ENCODE assay signal across 11 cellular contexts in the genomic region with DNA sequence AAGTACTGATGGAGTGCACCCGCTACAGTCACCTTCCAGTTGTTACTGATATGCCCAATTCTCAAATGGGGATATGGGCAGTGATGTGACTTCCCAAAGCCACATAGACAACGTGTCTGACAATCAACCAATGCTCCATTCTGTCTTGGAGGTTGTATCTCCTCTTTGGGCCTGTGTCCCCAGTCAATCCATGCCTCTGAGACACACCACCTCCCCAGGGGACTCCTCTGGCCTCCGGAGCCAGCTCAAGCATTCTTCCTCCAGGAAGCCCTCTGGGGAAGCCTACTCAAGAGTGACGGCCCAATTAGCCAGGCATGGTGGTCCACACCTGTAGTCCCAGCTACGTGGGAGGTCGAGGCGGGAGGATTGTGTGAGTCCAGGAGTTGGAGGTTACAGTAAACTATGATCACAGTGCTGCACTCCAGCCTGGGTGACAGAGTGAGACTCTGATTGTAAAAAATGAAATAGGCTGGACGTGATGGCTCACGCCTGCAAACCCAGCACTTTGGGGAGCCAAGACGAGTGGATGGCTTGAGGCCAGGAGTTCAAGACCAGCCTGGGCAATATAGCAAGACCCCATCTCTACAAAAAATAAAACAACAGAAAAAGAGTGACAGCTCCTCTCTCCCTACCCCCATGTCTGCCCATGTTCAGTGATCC. TPM values are rescaled to one million over a fixed set of nuclear protein-coding genes. Genes with fewer than 3 reads are reported as not detected.
DNase-seq lines count a peak whose midpoint lies in the region; ATAC-seq and TF ChIP-seq lines count a peak whose summit lies in the region.
"Had no signal": no experiment of that assay in that cellular context is flagged by ENCODE, and none has a peak within 500 bp of the region (broad histone marks: within the 10 kb centered on the region; RNA-seq: fewer than 3 reads in every experiment).

No MANE protein-coding gene starts in this region.

- intact Hi-C loops in sigmoid colon (cut with DNase I): no loop called here

- H3K36me3 ChIP-seq in sigmoid colon: peaks cover 19 to 29% (median 25%) of the 10 kb centered on the region in 4 donors

- POLR2A ChIA-PET in RWPE1 (lab: Yijun Ruan, JAX; ENCODE audit: low non-redundant PET): no interaction called here

- ATAC-seq in HG03039 (IDR thresholded peaks at IDR 0.05; ENCODE audit: unreplicated experiment) (no peak), GM18868 (IDR thresholded peaks at IDR 0.05; ENCODE audit: unreplicated experiment) (no peak)

- no peak overlapping the region for H3K4me3 ChIP-seq in sigmoid colon
- H3K4me3 ChIP-seq: heart right ventricle, smooth muscle cell had no signal

- TF ChIP-seq POLR2A in sigmoid colon (IDR thresholded peaks at IDR 0.05): peak; percentile 20 to 26

- 79 to 81% methylated on average over 10 of the region's 10 CpGs for WGBS in sigmoid colon, 2 donors

- no peaks in the 10 kb centered on the region for H3K9me3 ChIP-seq in sigmoid colon
- H3K9me3 ChIP-seq: heart right ventricle had no signal

- no peak for TF ChIP-seq CTCF in RWPE1 (conservative IDR thresholded peaks at IDR 0.05; ENCODE audit: low read depth)
- no peak for TF ChIP-seq CTCF in sigmoid colon (IDR thresholded peaks at IDR 0.05)

- H3K27ac ChIP-seq in RWPE1 (peak overlapping the region; percentile 99), sigmoid colon (peak overlapping the region; percentile 27 to 100 (median 98))
- H3K27ac ChIP-seq: heart right ventricle had no signal

- H3K4me1 ChIP-seq in sigmoid colon: peaks cover 0 to 13% (median 5%) of the 10 kb centered on the region in 4 donors

- TF ChIP-seq EP300 in sigmoid colon (IDR thresholded peaks at IDR 0.05): no peak

- DNase-seq in NCI-H2171 treated with DMSO at 0.1 percent for 48 hours (lab: John Stamatoyannopoulos, UW): peak; percentile 38
- no peak for DNase-seq in NCI-H2171 (lab: John Stamatoyannopoulos, UW)
- DNase-seq in RWPE1 (ENCODE audit: low spot score): no peak
- peak; percentile 34 for DNase-seq in dermis blood vessel endothelial cell
- peak; percentile 86 for DNase-seq in sigmoid colon
- DNase-seq in NCI-H2227 treated with DMSO at 0.1 percent for 48 hours (lab: John Stamatoyannopoulos, UW): no peak
- DNase-seq: heart right ventricle, Kasumi-1 had no signal

- H3K27me3 ChIP-seq in sigmoid colon: no peaks in the 10 kb centered on the region
- H3K27me3 ChIP-seq: heart right ventricle had no signal

- CTCF ChIA-PET in RWPE1 (lab: Yijun Ruan, JAX): interaction anchor here (0.9 kb wide), 1 partner anchor 28 kb away, joined by 3 read pairs; no protein-coding TSS in a partner anchor

RNA-seq across cellular contexts. Expression of gene ACTB, which starts 7.2 kb away (rescaled TPM):
- 2,280 and 5,174 TPM in 2 replicates for total RNA-seq in dermis blood vessel endothelial cell
- 1,000 to 10,000 TPM; 3,643 to 7,981 (median 6,151) TPM for total RNA-seq in sigmoid colon
- 1,000 to 10,000 TPM; 3,244 to 5,818 (median 4,758) TPM for polyA plus RNA-seq in sigmoid colon

RNA-seq across cellular contexts. Expression of gene FBXL18, which starts 9.6 kb away (rescaled TPM):
- total RNA-seq in dermis blood vessel endothelial cell (4.9 and 9.9 TPM in 2 replicates), sigmoid colon (1 to 10 TPM; 3.0 to 7.5 (median 4.0) TPM)
- 1 to 10 TPM in 2 of 3 donors, under 1 TPM in 1; 0.60 to 5.1 (median 2.1) TPM for polyA plus RNA-seq in sigmoid colon

Comparison
In these comparisons a context has a peak if more than half of its experiments do, and no peak if none do; other contexts are left out.
1. DNase-seq: peak in NCI-H2171 treated with DMSO at 0.1 percent for 48 hours (single experiment), dermis blood vessel endothelial cell (single experiment) and sigmoid colon (single experiment); none in NCI-H2171 (single experiment), RWPE1 (single experiment) and NCI-H2227 treated with DMSO at 0.1 percent for 48 hours (single experiment).